8 cellular contexts compared by ENCODE assay signal in genomic region chr22:45263790-45264269, GRCh38. TPM values are rescaled to one million over a fixed set of nuclear protein-coding genes. Genes with fewer than 3 reads are reported as not detected.
A peak's percentile ranks its signal among the peaks of the same experiment; 100 is the strongest.
DNase-seq lines count a peak whose midpoint lies in the region; ATAC-seq lines count a peak whose summit lies in the region.

No MANE protein-coding gene starts in this region.

- peak overlapping the region; percentile 10 for H2AFZ ChIP-seq in mesenchymal stem cell (ENCODE audit: low read depth, low read length)

- H2BK15ac ChIP-seq in mesenchymal stem cell (ENCODE audit: low read depth, poor library complexity, severe bottlenecking), result peak overlapping the region; percentile 96

- no peak overlapping the region for H3K14ac ChIP-seq in mesenchymal stem cell (ENCODE audit: low read length in 2 of 2)

- H2BK12ac ChIP-seq in mesenchymal stem cell (ENCODE audit: low read length in 2 of 2), result peak overlapping the region; percentile 67 to 98

- H3K36me3 ChIP-seq in endocrine pancreas (ENCODE audit: control insufficient read depth, insufficient read depth, low read length) (no peaks in the 10 kb centered on the region), mesenchymal stem cell (ENCODE audit: control insufficient read depth in 1 of 2, insufficient read depth in 2 of 2, low read depth in 1 of 2, low read length in 2 of 2) (peaks cover 0 to 6% of the 10 kb centered on the region in 2 experiments)

- no peaks in the 10 kb centered on the region for H3K27me3 ChIP-seq in endocrine pancreas (ENCODE audit: control insufficient read depth, insufficient read depth, low read length)
- H3K27me3 ChIP-seq in mesenchymal stem cell (ENCODE audit: control insufficient read depth in 1 of 2, insufficient read depth in 1 of 2, low read length in 2 of 2), result peaks cover 0 to 7% of the 10 kb centered on the region in 2 experiments

- H3K4ac ChIP-seq in mesenchymal stem cell (ENCODE audit: low read depth in 1 of 2, low read length in 2 of 2), result peak overlapping the region in 1 of 2 experiments; percentile 66

- peaks cover 5% of the 10 kb centered on the region for H3K4me1 Mint-ChIP-seq in activated CD8-positive, alpha-beta memory T cell treated with anti-CD3 and anti-CD28 coated beads, Interleukin-2, amount 10 ng/mL, durations not matched to agents 7 days and 5 days

- ATAC-seq in Right ventricle myocardium inferior (peak; percentile 94), HG02973 (IDR thresholded peaks at IDR 0.05; ENCODE audit: unreplicated experiment) (peak; percentile 11)
- ATAC-seq in activated CD8-positive, alpha-beta memory T cell treated with anti-CD3 and anti-CD28 coated beads, Interleukin-2, amount 10 ng/mL, durations not matched to agents 7 days and 5 days, result no peak

- no peak overlapping the region for H3K4me3 Mint-ChIP-seq in activated CD8-positive, alpha-beta memory T cell treated with anti-CD3 and anti-CD28 coated beads, Interleukin-2, amount 10 ng/mL, durations not matched to agents 7 days and 5 days

- intact Hi-C loops in Right ventricle myocardium inferior (cut with DNase I), result loop anchor here (5.0 kb wide), 1 partner anchor 102 kb away; the partner anchor contains the start of gene NUP50
- intact Hi-C loops in cardiac septum (cut with DNase I), result loop anchor here (2.0 to 10.0 kb wide), 2 partner anchors 161 to 289 kb away; no protein-coding TSS in a partner anchor

- peak overlapping the region; percentile 81 for H4K8ac ChIP-seq in mesenchymal stem cell (ENCODE audit: low read length)

- H3K9me3 ChIP-seq in endocrine pancreas (ENCODE audit: control insufficient read depth, low read length), result no peaks in the 10 kb centered on the region
- H3K9me3 ChIP-seq in mesenchymal stem cell (ENCODE audit: control insufficient read depth, low read length), result no peaks in the 10 kb centered on the region

- H3K18ac ChIP-seq in mesenchymal stem cell (ENCODE audit: low read depth in 1 of 2, low read length in 2 of 2), result peak overlapping the region; percentile 69 to 77

- H2AK5ac ChIP-seq in mesenchymal stem cell (ENCODE audit: low read length, severe bottlenecking), result no peak overlapping the region

- H3K23ac ChIP-seq in mesenchymal stem cell (ENCODE audit: low read length in 2 of 2), result no peak overlapping the region

- no peak overlapping the region for H3K27ac Mint-ChIP-seq in activated CD8-positive, alpha-beta memory T cell treated with anti-CD3 and anti-CD28 coated beads, Interleukin-2, amount 10 ng/mL, durations not matched to agents 7 days and 5 days

- WGBS in mesenchymal stem cell, result 11% methylated on average over 11 of the region's 11 CpGs

- no peak overlapping the region for H2BK120ac ChIP-seq in mesenchymal stem cell (ENCODE audit: low read depth, low read length)

- no peak overlapping the region for H2BK5ac ChIP-seq in mesenchymal stem cell (ENCODE audit: low read depth, low read length, poor library complexity, severe bottlenecking)

- peaks cover 36% of the 10 kb centered on the region for H3K27me3 Mint-ChIP-seq in activated CD8-positive, alpha-beta memory T cell treated with anti-CD3 and anti-CD28 coated beads, Interleukin-2, amount 10 ng/mL, durations not matched to agents 7 days and 5 days

- no peaks in the 10 kb centered on the region for H3K36me3 Mint-ChIP-seq in activated CD8-positive, alpha-beta memory T cell treated with anti-CD3 and anti-CD28 coated beads, Interleukin-2, amount 10 ng/mL, durations not matched to agents 7 days and 5 days

- peak; percentile 86 for DNase-seq in Right ventricle myocardium inferior (ENCODE audit: missing footprints)
- no peak for DNase-seq in cardiac septum (ENCODE audit: low spot score)
- DNase-seq in OCI-M1 (lab: John Stamatoyannopoulos, UW), result peak; percentile 75
- DNase-seq in mesenchymal stem cell, result peak; percentile 91
- peak; percentile 80 for DNase-seq in ureter (ENCODE audit: low spot score)
- no peak for DNase-seq in activated CD8-positive, alpha-beta memory T cell treated with anti-CD3 and anti-CD28 coated beads, Interleukin-2, amount 10 ng/mL, durations not matched to agents 7 days and 5 days

- no peaks in the 10 kb centered on the region for H3K79me1 ChIP-seq in mesenchymal stem cell (replicated peaks; ENCODE audit: low read length, poor library complexity, severe bottlenecking)

- H3K9ac ChIP-seq in endocrine pancreas (ENCODE audit: control insufficient read depth, insufficient read depth, low read length) (peak overlapping the region; percentile 19), mesenchymal stem cell (ENCODE audit: low read length) (peak overlapping the region; percentile 66)

- no peaks in the 10 kb centered on the region for H3K9me3 Mint-ChIP-seq in activated CD8-positive, alpha-beta memory T cell treated with anti-CD3 and anti-CD28 coated beads, Interleukin-2, amount 10 ng/mL, durations not matched to agents 7 days and 5 days (ENCODE audit: low read depth)

- no peaks in the 10 kb centered on the region for H3K4me1 ChIP-seq in endocrine pancreas (ENCODE audit: control insufficient read depth, insufficient read depth, low read length)
- H3K4me1 ChIP-seq in mesenchymal stem cell (ENCODE audit: control insufficient read depth, insufficient read depth, low read depth, low read length), result peaks cover 15% of the 10 kb centered on the region

- no peak overlapping the region for H3K27ac ChIP-seq in mesenchymal stem cell (ENCODE audit: low read length, poor library complexity, severe bottlenecking)

- H3K4me2 ChIP-seq in mesenchymal stem cell (ENCODE audit: low read length, poor library complexity, severe bottlenecking), result no peak overlapping the region

- peak overlapping the region; percentile 80 for H4K91ac ChIP-seq in mesenchymal stem cell (ENCODE audit: low read length)

- CTCF ChIA-PET in activated CD8-positive, alpha-beta memory T cell treated with anti-CD3 and anti-CD28 coated beads, Interleukin-2, amount 10 ng/mL, durations not matched to agents 7 days and 5 days (lab: Charles Lee), result interaction anchor here (0.7 kb wide), 1 partner anchor 33 kb away, joined by 3 read pairs; no protein-coding TSS in a partner anchor

- no peak overlapping the region for H3K4me3 ChIP-seq in endocrine pancreas (ENCODE audit: control insufficient read depth, insufficient read depth, low read length)
- H3K4me3 ChIP-seq in mesenchymal stem cell (ENCODE audit: insufficient read depth in 1 of 2, low read depth in 1 of 2, low read length in 2 of 2), result no peak overlapping the region

RNA-seq across cellular contexts. Expression of gene UPK3A, which starts 20.9 kb away (rescaled TPM):
- total RNA-seq in Right ventricle myocardium inferior, result 0.54 TPM
- 0.40 TPM for total RNA-seq in cardiac septum
- not detected for polyA plus RNA-seq in mesenchymal stem cell (2013, experiment 1 of 2)
- not detected for polyA plus RNA-seq in mesenchymal stem cell (2013, experiment 2 of 2)
- 233 TPM for total RNA-seq in ureter
- not detected for total RNA-seq in activated CD8-positive, alpha-beta memory T cell treated with anti-CD3 and anti-CD28 coated beads, Interleukin-2, amount 10 ng/mL, durations not matched to agents 7 days and 5 days

RNA-seq across cellular contexts. Expression of gene KIAA0930, which starts 23.1 kb away (rescaled TPM):
- total RNA-seq in Right ventricle myocardium inferior (22.3 TPM), cardiac septum (21.6 TPM), ureter (79.2 TPM)
- polyA plus RNA-seq in mesenchymal stem cell (2013, experiment 1 of 2), result 99.4 TPM
- 104 TPM for polyA plus RNA-seq in mesenchymal stem cell (2013, experiment 2 of 2)
- 10 to 100 TPM; 35.1 to 38.6 TPM for total RNA-seq in activated CD8-positive, alpha-beta memory T cell treated with anti-CD3 and anti-CD28 coated beads, Interleukin-2, amount 10 ng/mL, durations not matched to agents 7 days and 5 days

RNA-seq across cellular contexts. Expression of gene FAM118A, which starts 45.9 kb away (rescaled TPM):
- 18.7 TPM for total RNA-seq in Right ventricle myocardium inferior
- total RNA-seq in cardiac septum, result 15.6 TPM
- polyA plus RNA-seq in mesenchymal stem cell (2013, experiment 1 of 2), result 12.1 TPM
- 10.7 TPM for polyA plus RNA-seq in mesenchymal stem cell (2013, experiment 2 of 2)
- 52.7 TPM for total RNA-seq in ureter
- total RNA-seq in activated CD8-positive, alpha-beta memory T cell treated with anti-CD3 and anti-CD28 coated beads, Interleukin-2, amount 10 ng/mL, durations not matched to agents 7 days and 5 days, result 10 to 100 TPM; 58.8 to 75.0 TPM

Comparison
In these comparisons a context has a peak if more than half of its experiments do, and no peak if none do; other contexts are left out.
1. DNase-seq: peak in Right ventricle myocardium inferior (single experiment), OCI-M1 (single experiment), mesenchymal stem cell (single experiment) and ureter (single experiment); none in cardiac septum (single experiment) and activated CD8-positive, alpha-beta memory T cell treated with anti-CD3 and anti-CD28 coated beads, Interleukin-2, amount 10 ng/mL, durations not matched to agents 7 days and 5 days (single experiment).
2. RNA of gene UPK3A, which starts 20.9 kb away (total RNA-seq): 233 TPM in ureter (single experiment); 0.54 TPM in Right ventricle myocardium inferior (single experiment), 0.40 TPM in cardiac septum (single experiment) and not detected in activated CD8-positive, alpha-beta memory T cell treated with anti-CD3 and anti-CD28 coated beads, Interleukin-2, amount 10 ng/mL, durations not matched to agents 7 days and 5 days; every median in the first group is over 100 times any median in the second.